Comparison of ENCODE assay signal across 1 cellular context in the genomic region with DNA sequence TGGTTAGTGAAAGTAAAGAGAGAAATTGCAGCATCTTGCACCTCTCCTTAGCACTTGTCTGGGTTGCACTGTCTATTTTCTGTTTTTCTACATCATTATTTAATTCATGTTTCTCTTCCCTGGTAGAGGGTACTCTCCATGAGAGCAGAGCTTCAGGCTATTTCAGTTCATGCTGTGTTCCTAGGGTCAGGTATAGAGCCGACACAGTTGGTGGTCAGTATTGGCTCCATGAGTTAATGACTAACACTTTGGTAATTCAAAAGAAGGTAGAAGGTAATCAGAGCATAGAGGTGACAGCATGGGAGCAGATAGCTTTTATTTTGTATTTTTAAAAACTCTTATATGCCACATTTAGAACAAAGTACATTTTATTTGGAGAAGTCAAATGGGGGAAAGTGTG.
A peak's percentile ranks its signal among the peaks of the same experiment; 100 is the strongest.
TF ChIP-seq lines count a peak whose summit lies in the region.

No MANE protein-coding gene starts in this region.

TF ChIP-seq in GM23338, 12 proteins besides CTCF, POLR2A, EP300 and RAD21 (continued from another document):
- TF ChIP-seq REST (IDR thresholded peaks at IDR 0.05; ENCODE audit: unreplicated experiment) (no peak), JUNB (IDR thresholded peaks at IDR 0.05; ENCODE audit: unreplicated experiment) (no peak), EZH2phosphoT487 (IDR thresholded peaks at IDR 0.05; ENCODE audit: unreplicated experiment) (no peak), ETS1 (IDR thresholded peaks at IDR 0.05) (no peak), ZNF462 (CRISPR knock-in tag; IDR thresholded peaks at IDR 0.05) (peak; percentile 81), CREB1 (CRISPR knock-in tag; IDR thresholded peaks at IDR 0.05; ENCODE audit: low read depth) (no peak)
